39 cellular contexts compared by ENCODE assay signal in the genomic region with DNA sequence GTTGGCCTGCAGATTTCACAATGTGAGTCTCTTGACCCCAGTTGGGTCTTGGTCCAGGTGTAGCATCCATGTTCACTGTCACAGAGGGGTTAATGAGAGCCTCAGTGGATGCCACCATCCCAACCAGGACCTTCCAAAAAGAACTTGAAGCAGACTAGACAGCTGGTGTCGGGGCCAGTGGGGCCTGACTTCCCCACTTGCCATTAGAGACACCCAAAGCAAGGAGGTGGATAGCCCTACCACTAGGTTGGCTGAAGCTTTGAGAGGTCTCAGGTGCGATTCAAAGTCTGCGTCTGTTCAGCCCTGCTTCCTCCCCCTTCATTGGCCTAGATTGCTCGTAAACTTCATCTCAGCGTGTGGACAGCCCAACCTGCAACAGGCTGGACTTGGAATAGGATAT.
"Had no signal": no experiment of that assay in that cellular context is flagged by ENCODE, and none has a peak within 500 bp of the region (broad histone marks: within the 10 kb centered on the region; RNA-seq: fewer than 3 reads in every experiment).

No MANE protein-coding gene starts in this region.

- DNase-seq: activated B cell treated with CpG ODN at 0.5 μM for 24 hours; activated CD4-positive, alpha-beta memory T cell treated with anti-CD3 and anti-CD28 coated beads for 36 hours; activated CD4-positive, alpha-beta T cell treated with anti-CD3 and anti-CD28 coated beads for 4 hours; activated CD4-positive, alpha-beta T cell treated with anti-CD3 and anti-CD28 coated beads, Interleukin-2, amount 10 ng/mL, durations not matched to agents 24 days and 14 days; activated CD4-positive, alpha-beta T cell treated with anti-CD3 and anti-CD28 coated beads, Interleukin-2, amount 50 U/mL, for 1 hour; activated CD4-positive, alpha-beta T cell treated with anti-CD3 and anti-CD28 coated beads, Interleukin-2, amount 50 U/mL, for 4 hours; activated CD4-positive, CD25-positive, alpha-beta regulatory T cell treated with anti-CD3 and anti-CD28 coated beads, Interleukin-2, amount 50 U/mL, for 72 hours; activated CD8-positive, alpha-beta memory T cell treated with anti-CD3 and anti-CD28 coated beads, Interleukin-2, amount 50 U/mL, for 4 hours; activated CD8-positive, alpha-beta T cell treated with anti-CD3 and anti-CD28 coated beads for 36 hours; activated effector memory CD4-positive, alpha-beta T cell treated with anti-CD3 and anti-CD28 coated beads, Interleukin-2, amount 50 U/mL, for 16 hours; activated gamma-delta T cell treated with Interleukin-2 at 50 U/mL for 16 hours; activated naive CD4-positive, alpha-beta T cell; activated naive CD4-positive, alpha-beta T cell treated with anti-CD3 and anti-CD28 coated beads for 36 hours; activated naive CD4-positive, alpha-beta T cell treated with anti-CD3 and anti-CD28 coated beads, Interleukin-2, amount 50 U/mL, for 16 hours; activated naive CD8-positive, alpha-beta T cell treated with anti-CD3 and anti-CD28 coated beads for 36 hours; activated T-cell treated with anti-CD3 and anti-CD28 coated beads for 4 hours; activated T-cell treated with anti-CD3 and anti-CD28 coated beads, Interleukin-2, amount 50 U/mL, for 1 hour; activated T-cell treated with anti-CD3 and anti-CD28 coated beads, Interleukin-2, amount 50 U/mL, for 4 hours; activated T-cell treated with anti-CD3 and anti-CD28 coated beads, Interleukin-2, amount 50 U/mL, for 72 hours; adrenal gland; amniotic stem cell; aorta; body of pancreas; brain microvascular endothelial cell; caudate nucleus; cerebellar nuclear complex; T-helper 2 cell; T-helper 9 cell had no signal

- H3K4me3 Mint-ChIP-seq: activated B cell treated with CpG ODN at 0.5 μM for 24 hours; activated CD4-positive, alpha-beta memory T cell treated with anti-CD3 and anti-CD28 coated beads for 36 hours; activated CD4-positive, alpha-beta T cell treated with anti-CD3 and anti-CD28 coated beads, Interleukin-2, amount 10 ng/mL, durations not matched to agents 24 days and 14 days; activated CD8-positive, alpha-beta T cell treated with anti-CD3 and anti-CD28 coated beads for 36 hours; activated naive CD4-positive, alpha-beta T cell treated with anti-CD3 and anti-CD28 coated beads for 36 hours; activated naive CD8-positive, alpha-beta T cell treated with anti-CD3 and anti-CD28 coated beads for 36 hours; activated T-cell treated with anti-CD3 and anti-CD28 coated beads, Interleukin-2, amount 50 U/mL, for 4 hours; activated T-cell treated with anti-CD3 and anti-CD28 coated beads, Interleukin-2, amount 50 U/mL, for 72 hours; activated T-helper 1 cell treated with anti-CD3 and anti-CD28 coated beads, Interleukin-12 subunit alpha, Interleukin-12 subunit beta, Interleukin-2, Interleukin-4 antibody, amounts not matched to agents 30 ng/mL and 10 ng/mL and 1 ng/mL, durations not matched to agents 14 hours and 24 hours and 36 hours; activated T-helper 17 cell treated with anti-CD3 and anti-CD28 coated beads, Interleukin-2, amount 50 U/mL, for 72 hours; central memory CD8-positive, alpha-beta T cell; T-helper 1 cell treated with Interleukin-12 subunit alpha and Interleukin-12 subunit beta and Interleukin-4 antibody, amounts not matched to agents 30 μg/mL and 1 μg/mL, for 36 hours; T-helper 2 cell treated with Interferon-gamma antibody and Interleukin-4, amounts not matched to agents 5 μg/mL and 100 μg/mL, for 36 hours had no signal

- H3K36me3 ChIP-seq: adrenal gland, brain microvascular endothelial cell, cardiac muscle cell had no signal

- H3K27ac Mint-ChIP-seq: activated B cell treated with CpG ODN at 0.5 μM for 24 hours; activated CD4-positive, alpha-beta memory T cell treated with anti-CD3 and anti-CD28 coated beads for 36 hours; activated CD4-positive, alpha-beta T cell treated with anti-CD3 and anti-CD28 coated beads, Interleukin-2, amount 10 ng/mL, durations not matched to agents 24 days and 14 days; activated CD8-positive, alpha-beta T cell treated with anti-CD3 and anti-CD28 coated beads for 36 hours; activated naive CD4-positive, alpha-beta T cell treated with anti-CD3 and anti-CD28 coated beads for 36 hours; activated naive CD4-positive, alpha-beta T cell treated with anti-CD3 and anti-CD28 coated beads, Interleukin-2, amount 50 U/mL, for 72 hours; activated naive CD8-positive, alpha-beta T cell treated with anti-CD3 and anti-CD28 coated beads for 36 hours; activated T-cell treated with anti-CD3 and anti-CD28 coated beads, Interleukin-2, amount 50 U/mL, for 72 hours; activated T-helper 1 cell treated with anti-CD3 and anti-CD28 coated beads, Interleukin-12 subunit alpha, Interleukin-12 subunit beta, Interleukin-2, Interleukin-4 antibody, amounts not matched to agents 30 ng/mL and 10 ng/mL and 1 ng/mL, durations not matched to agents 14 hours and 24 hours and 36 hours; activated T-helper 17 cell treated with anti-CD3 and anti-CD28 coated beads, Interleukin-2, amount 50 U/mL, for 72 hours; T-helper 1 cell treated with Interleukin-12 subunit alpha and Interleukin-12 subunit beta and Interleukin-4 antibody, amounts not matched to agents 30 μg/mL and 1 μg/mL, for 36 hours; T-helper 2 cell treated with Interferon-gamma antibody and Interleukin-4, amounts not matched to agents 5 μg/mL and 100 μg/mL, for 36 hours had no signal

- H3K4me1 Mint-ChIP-seq: activated T-helper 17 cell treated with anti-CD3 and anti-CD28 coated beads, Interleukin-2, amount 50 U/mL, for 72 hours; central memory CD8-positive, alpha-beta T cell had no signal

- ATAC-seq: activated CD8-positive, alpha-beta T cell treated with anti-CD3 and anti-CD28 coated beads for 36 hours; activated naive CD4-positive, alpha-beta T cell treated with anti-CD3 and anti-CD28 coated beads, Interleukin-2, amount 50 U/mL, for 72 hours; activated T-cell treated with anti-CD3 and anti-CD28 coated beads, Interleukin-2, amount 50 U/mL, for 4 hours; activated T-cell treated with anti-CD3 and anti-CD28 coated beads, Interleukin-2, amount 50 U/mL, for 72 hours; activated T-helper 17 cell treated with anti-CD3 and anti-CD28 coated beads, Interleukin-2, amount 50 U/mL, for 72 hours; body of pancreas had no signal

- H3K9me3 Mint-ChIP-seq: activated B cell treated with CpG ODN at 0.5 μM for 24 hours; activated CD4-positive, alpha-beta memory T cell treated with anti-CD3 and anti-CD28 coated beads for 36 hours; activated CD4-positive, alpha-beta T cell treated with anti-CD3 and anti-CD28 coated beads, Interleukin-2, amount 10 ng/mL, durations not matched to agents 24 days and 14 days; activated CD8-positive, alpha-beta T cell treated with anti-CD3 and anti-CD28 coated beads for 36 hours; activated naive CD4-positive, alpha-beta T cell treated with anti-CD3 and anti-CD28 coated beads for 36 hours; activated naive CD4-positive, alpha-beta T cell treated with anti-CD3 and anti-CD28 coated beads, Interleukin-2, amount 50 U/mL, for 72 hours; activated naive CD8-positive, alpha-beta T cell treated with anti-CD3 and anti-CD28 coated beads for 36 hours; activated T-cell treated with anti-CD3 and anti-CD28 coated beads, Interleukin-2, amount 50 U/mL, for 4 hours; activated T-cell treated with anti-CD3 and anti-CD28 coated beads, Interleukin-2, amount 50 U/mL, for 72 hours; activated T-helper 1 cell treated with anti-CD3 and anti-CD28 coated beads, Interleukin-12 subunit alpha, Interleukin-12 subunit beta, Interleukin-2, Interleukin-4 antibody, amounts not matched to agents 30 ng/mL and 10 ng/mL and 1 ng/mL, durations not matched to agents 14 hours and 24 hours and 36 hours; activated T-helper 17 cell treated with anti-CD3 and anti-CD28 coated beads, Interleukin-2, amount 50 U/mL, for 72 hours; central memory CD8-positive, alpha-beta T cell; T-helper 1 cell treated with Interleukin-12 subunit alpha and Interleukin-12 subunit beta and Interleukin-4 antibody, amounts not matched to agents 30 μg/mL and 1 μg/mL, for 36 hours; T-helper 2 cell treated with Interferon-gamma antibody and Interleukin-4, amounts not matched to agents 5 μg/mL and 100 μg/mL, for 36 hours had no signal

- FAIRE-seq: astrocyte, bronchial epithelial cell, TTC549 had no signal

- H3K27ac ChIP-seq: adrenal gland, body of pancreas, brain microvascular endothelial cell, cardiac muscle cell, VCaP had no signal

- H3K36me3 Mint-ChIP-seq: activated CD4-positive, alpha-beta memory T cell treated with anti-CD3 and anti-CD28 coated beads for 36 hours; activated naive CD4-positive, alpha-beta T cell treated with anti-CD3 and anti-CD28 coated beads, Interleukin-2, amount 50 U/mL, for 72 hours; activated naive CD8-positive, alpha-beta T cell treated with anti-CD3 and anti-CD28 coated beads for 36 hours had no signal

- H3K4me3 ChIP-seq: adrenal gland, body of pancreas, cardiac muscle cell had no signal

- H3K9me3 ChIP-seq: adrenal gland, body of pancreas had no signal

- H3K27me3 ChIP-seq: adrenal gland, body of pancreas, brain microvascular endothelial cell, cardiac muscle cell had no signal
